ENCODE assay signal across 9 cellular contexts in the genomic region with DNA sequence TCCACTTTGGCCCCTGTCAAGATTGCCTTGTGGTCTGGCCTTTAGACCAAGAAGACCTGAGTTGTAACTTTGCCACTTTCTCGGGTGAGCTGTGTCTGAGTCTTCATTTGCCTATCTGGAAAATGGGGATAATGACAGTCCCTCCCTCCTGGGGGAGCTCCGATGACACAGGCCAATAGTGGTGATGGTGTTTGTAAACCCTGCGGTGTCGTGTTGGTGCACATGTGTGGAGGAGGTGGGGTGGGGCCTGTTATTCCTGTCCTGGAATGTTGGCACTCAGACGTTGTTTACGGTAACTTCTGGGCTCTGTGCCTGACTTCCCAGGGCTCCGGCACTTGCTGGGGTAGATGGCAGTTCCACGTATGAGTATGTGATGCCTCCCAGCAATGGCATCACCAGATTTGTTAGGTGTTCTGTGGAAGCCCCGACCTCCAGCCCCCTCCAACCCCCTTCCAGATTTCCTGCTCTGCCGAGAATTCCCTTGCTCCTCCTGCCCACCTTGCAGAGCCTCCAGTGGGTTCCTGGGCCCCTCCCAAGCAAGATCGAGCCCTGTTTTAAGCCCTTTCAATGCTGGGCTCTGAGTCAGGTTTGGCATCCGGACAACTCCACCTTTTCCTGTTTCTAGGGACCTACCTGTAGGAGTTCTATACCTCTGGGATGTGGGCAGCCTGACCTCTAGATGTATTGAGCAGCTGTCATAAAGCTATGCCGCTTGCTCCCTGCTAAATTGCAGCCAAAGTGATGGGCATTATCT. TPM values are rescaled to one million over a fixed set of nuclear protein-coding genes. Genes with fewer than 3 reads are reported as not detected.
DNase-seq lines count a peak whose midpoint lies in the region; ATAC-seq, FAIRE-seq and TF ChIP-seq lines count a peak whose summit lies in the region.
"Had no signal": no experiment of that assay in that cellular context is flagged by ENCODE, and none has a peak within 500 bp of the region (broad histone marks: within the 10 kb centered on the region; RNA-seq: fewer than 3 reads in every experiment).

No MANE protein-coding gene starts in this region.

- no peak for ATAC-seq in activated naive CD8-positive, alpha-beta T cell treated with anti-CD3 and anti-CD28 coated beads, Interleukin-2, amount 50 U/mL, for 24 hours
- ATAC-seq in activated T-cell treated with anti-CD3 and anti-CD28 coated beads, Interleukin-2, amount 50 U/mL, for 72 hours (replicated peaks in 1 of 2) = no peak
- no peak for ATAC-seq in GM18519 (IDR thresholded peaks at IDR 0.05; ENCODE audit: low FRiP score, unreplicated experiment)

- no peak overlapping the region for H3K9ac ChIP-seq in kidney (ENCODE audit: low read length in 2 of 2)

- H3K9me3 Mint-ChIP-seq in activated naive CD8-positive, alpha-beta T cell treated with anti-CD3 and anti-CD28 coated beads, Interleukin-2, amount 50 U/mL, for 24 hours = no peaks in the 10 kb centered on the region
- no peaks in the 10 kb centered on the region for H3K9me3 Mint-ChIP-seq in activated T-cell treated with anti-CD3 and anti-CD28 coated beads, Interleukin-2, amount 50 U/mL, for 72 hours
- H3K9me3 Mint-ChIP-seq: stimulated activated naive CD8-positive, alpha-beta T cell treated with anti-CD3 and anti-CD28 coated beads, Interleukin-15, Interleukin-2, amounts not matched to agents 100 ng/mL and 50 ng/mL, for 24 hours had no signal

- FAIRE-seq in kidney (lab: Jason Lieb, UNC) = no peak

- H3K36me3 Mint-ChIP-seq in activated naive CD8-positive, alpha-beta T cell treated with anti-CD3 and anti-CD28 coated beads, Interleukin-2, amount 50 U/mL, for 24 hours (ENCODE audit: low read depth) = no peaks in the 10 kb centered on the region
- H3K36me3 Mint-ChIP-seq in activated T-cell treated with anti-CD3 and anti-CD28 coated beads, Interleukin-2, amount 50 U/mL, for 72 hours (ENCODE audit: insufficient read depth in 2 of 2) = no peaks in the 10 kb centered on the region

- intact Hi-C loops in breast epithelium (cut with DNase I; ENCODE audit: low total_unique reads) = no loop called here
- intact Hi-C loops in kidney (cut with DNase I) = no loop called here

- H3K4me3 ChIP-seq in breast epithelium (peak overlapping the region in 2 of 3 donors; percentile 18 to 55), kidney (ENCODE audit: low read length in 2 of 2) (no peak overlapping the region), suprapubic skin (no peak overlapping the region)

- H3K4me1 Mint-ChIP-seq in activated naive CD8-positive, alpha-beta T cell treated with anti-CD3 and anti-CD28 coated beads, Interleukin-2, amount 50 U/mL, for 24 hours = no peaks in the 10 kb centered on the region
- H3K4me1 Mint-ChIP-seq in activated T-cell treated with anti-CD3 and anti-CD28 coated beads, Interleukin-2, amount 50 U/mL, for 72 hours (ENCODE audit: low read depth) = no peaks in the 10 kb centered on the region

- H3K4me1 ChIP-seq in breast epithelium (peaks cover 0 to 7% of the 10 kb centered on the region in 2 donors), kidney (ENCODE audit: control insufficient read depth in 1 of 2, insufficient read depth in 1 of 2, low read depth in 1 of 2, low read length in 2 of 2) (peaks cover 0 to 4% of the 10 kb centered on the region in 2 donors), suprapubic skin (peaks cover 33% of the 10 kb centered on the region)

- H3K27me3 Mint-ChIP-seq in activated naive CD8-positive, alpha-beta T cell treated with anti-CD3 and anti-CD28 coated beads, Interleukin-2, amount 50 U/mL, for 24 hours = peaks cover 13% of the 10 kb centered on the region
- peaks cover 25% of the 10 kb centered on the region for H3K27me3 Mint-ChIP-seq in activated T-cell treated with anti-CD3 and anti-CD28 coated beads, Interleukin-2, amount 50 U/mL, for 72 hours (ENCODE audit: low read depth)

- H3K27me3 ChIP-seq in breast epithelium = no peaks in the 10 kb centered on the region
- no peaks in the 10 kb centered on the region for H3K27me3 ChIP-seq in suprapubic skin

- no peaks in the 10 kb centered on the region for H3K9me3 ChIP-seq in breast epithelium
- no peaks in the 10 kb centered on the region for H3K9me3 ChIP-seq in kidney (ENCODE audit: control insufficient read depth in 1 of 2, low read length in 2 of 2)
- H3K9me3 ChIP-seq in suprapubic skin = no peaks in the 10 kb centered on the region

- no peak overlapping the region for H3K27ac Mint-ChIP-seq in activated naive CD8-positive, alpha-beta T cell treated with anti-CD3 and anti-CD28 coated beads, Interleukin-2, amount 50 U/mL, for 24 hours
- H3K27ac Mint-ChIP-seq in activated T-cell treated with anti-CD3 and anti-CD28 coated beads, Interleukin-2, amount 50 U/mL, for 72 hours = no peak overlapping the region
- H3K27ac Mint-ChIP-seq: stimulated activated naive CD8-positive, alpha-beta T cell treated with anti-CD3 and anti-CD28 coated beads, Interleukin-15, Interleukin-2, amounts not matched to agents 100 ng/mL and 50 ng/mL, for 24 hours had no signal

- no peaks in the 10 kb centered on the region for H3K36me3 ChIP-seq in breast epithelium
- no peaks in the 10 kb centered on the region for H3K36me3 ChIP-seq in kidney (ENCODE audit: control insufficient read depth in 1 of 2, insufficient read depth in 2 of 2, low read length in 2 of 2)
- H3K36me3 ChIP-seq in suprapubic skin = no peaks in the 10 kb centered on the region

- H3K4me3 Mint-ChIP-seq in activated naive CD8-positive, alpha-beta T cell treated with anti-CD3 and anti-CD28 coated beads, Interleukin-2, amount 50 U/mL, for 24 hours = no peak overlapping the region
- H3K4me3 Mint-ChIP-seq in activated T-cell treated with anti-CD3 and anti-CD28 coated beads, Interleukin-2, amount 50 U/mL, for 72 hours = no peak overlapping the region
- H3K4me3 Mint-ChIP-seq: stimulated activated naive CD8-positive, alpha-beta T cell treated with anti-CD3 and anti-CD28 coated beads, Interleukin-15, Interleukin-2, amounts not matched to agents 100 ng/mL and 50 ng/mL, for 24 hours had no signal

- DNase-seq in HS-5 (ENCODE audit: low read depth) = peak; percentile 86
- peak; percentile 90 to 91 for DNase-seq in breast epithelium (ENCODE audit: low spot score in 2 of 2)
- DNase-seq in kidney = peak; percentile 91
- peak; percentile 85 to 91 for DNase-seq in suprapubic skin (ENCODE audit: low spot score in 2 of 2)
- no peak for DNase-seq in activated naive CD8-positive, alpha-beta T cell treated with anti-CD3 and anti-CD28 coated beads, Interleukin-2, amount 50 U/mL, for 24 hours
- no peak for DNase-seq in stimulated activated CD4-positive, alpha-beta T cell treated with anti-CD3 and anti-CD28 coated beads, Interleukin-4, amount 100 ng/mL, for 1 hour
- DNase-seq in activated T-cell treated with anti-CD3 and anti-CD28 coated beads, Interleukin-2, amount 50 U/mL, for 72 hours = no peak

- TF ChIP-seq POLR2A in breast epithelium (IDR thresholded peaks at IDR 0.05) (no peak), suprapubic skin (IDR thresholded peaks at IDR 0.05) (no peak)

- H3K27ac ChIP-seq in breast epithelium = peak overlapping the region; percentile 89
- no peak overlapping the region for H3K27ac ChIP-seq in kidney (ENCODE audit: low read depth in 2 of 2, low read length in 2 of 2)
- peak overlapping the region; percentile 49 for H3K27ac ChIP-seq in suprapubic skin

- 19% methylated on average over 13 of the region's 13 CpGs for WGBS in suprapubic skin

- no peak for TF ChIP-seq CTCF in breast epithelium (IDR thresholded peaks at IDR 0.05)
- no peak for TF ChIP-seq CTCF in kidney (IDR thresholded peaks at IDR 0.05; ENCODE audit: borderline replicate concordance, extremely low read depth, insufficient read depth)
- no peak for TF ChIP-seq CTCF in suprapubic skin (IDR thresholded peaks at IDR 0.05)

- no peak for TF ChIP-seq EP300 in suprapubic skin (IDR thresholded peaks at IDR 0.05)

RNA-seq across cellular contexts. Expression of a gene that starts 31.4 kb away (rescaled TPM):
- total RNA-seq in breast epithelium (1 to 10 TPM; 3.8 to 4.2 (median 3.9) TPM), kidney (32.3 TPM), suprapubic skin (10 to 100 TPM; 10.9 to 12.2 (median 11.4) TPM)
- polyA plus RNA-seq in kidney (ENCODE audit: insufficient read depth, low read depth, low replicate concordance) = 1.9 TPM
- 1 to 10 TPM; 4.6 TPM for total RNA-seq in activated T-cell treated with anti-CD3 and anti-CD28 coated beads, Interleukin-2, amount 50 U/mL, for 72 hours

Comparison
In these comparisons a context has a peak if more than half of its experiments do, and no peak if none do; other contexts are left out.
1. DNase-seq: peak in HS-5 (single experiment), breast epithelium (2 of 2), kidney (single experiment) and suprapubic skin (2 of 2); none in activated naive CD8-positive, alpha-beta T cell treated with anti-CD3 and anti-CD28 coated beads, Interleukin-2, amount 50 U/mL, for 24 hours (single experiment), stimulated activated CD4-positive, alpha-beta T cell treated with anti-CD3 and anti-CD28 coated beads, Interleukin-4, amount 100 ng/mL, for 1 hour (single experiment) and activated T-cell treated with anti-CD3 and anti-CD28 coated beads, Interleukin-2, amount 50 U/mL, for 72 hours (0 of 2).
2. H3K27ac ChIP-seq: peak in breast epithelium (2 of 2) and suprapubic skin (single experiment); none in kidney (0 of 2).
3. H3K4me3 ChIP-seq: peak in breast epithelium (2 of 3); none in kidney (0 of 2) and suprapubic skin (single experiment).